16 cellular contexts compared by ENCODE assay signal in the genomic region with DNA sequence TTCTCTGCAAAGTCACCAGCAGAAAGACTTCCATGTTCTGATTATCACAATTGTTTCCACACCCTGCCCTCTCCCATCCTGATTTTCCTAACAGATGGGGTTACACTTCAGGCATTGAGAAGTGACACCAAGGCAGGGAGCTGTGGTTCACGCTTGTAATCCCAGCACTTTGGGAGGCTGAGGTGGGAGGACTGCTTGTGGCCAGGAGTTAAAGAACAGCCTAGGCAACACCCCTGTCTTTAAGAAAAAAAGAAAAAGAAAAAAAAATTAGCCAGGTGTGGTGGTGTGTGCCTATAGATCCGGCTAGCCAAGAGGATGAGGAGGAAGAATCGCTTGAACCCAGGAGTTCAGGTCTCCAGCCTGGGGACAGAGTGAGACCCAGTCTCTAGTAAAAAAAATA. TPM values are rescaled to one million over a fixed set of nuclear protein-coding genes. Genes with fewer than 3 reads are reported as not detected.
DNase-seq lines count a peak whose midpoint lies in the region; ATAC-seq and TF ChIP-seq lines count a peak whose summit lies in the region.
"Had no signal": no experiment of that assay in that cellular context is flagged by ENCODE, and none has a peak within 500 bp of the region (broad histone marks: within the 10 kb centered on the region; RNA-seq: fewer than 3 reads in every experiment).

No MANE protein-coding gene starts in this region.

- CTCF ChIA-PET in activated CD4-positive, alpha-beta memory T cell treated with anti-CD3 and anti-CD28 coated beads, Interleukin-2, amount 10 ng/mL, durations not matched to agents 7 days and 5 days (lab: Charles Lee): interaction anchor here (0.6 to 1.4 kb wide), 4 partner anchors 17 to 124 kb away, joined by 3 to 4 read pairs (median 3); no protein-coding TSS in a partner anchor

- no peaks in the 10 kb centered on the region for H3K9me3 Mint-ChIP-seq in activated CD4-positive, alpha-beta memory T cell treated with anti-CD3 and anti-CD28 coated beads, Interleukin-2, amount 10 ng/mL, durations not matched to agents 7 days and 5 days

- H3K27ac ChIP-seq in left ventricle myocardium inferior (replicated peaks): peak overlapping the region; percentile 30

- no peaks in the 10 kb centered on the region for H3K27me3 ChIP-seq in left ventricle myocardium inferior (ENCODE audit: low read depth)
- H3K27me3 ChIP-seq: Peyer's patch had no signal

- TF ChIP-seq POLR2A in GM18505 (IDR thresholded peaks at IDR 0.05; ENCODE audit: borderline replicate concordance, extremely low read depth, insufficient read depth, insufficient read length): no peak

- peak overlapping the region; percentile 89 for H3K27ac Mint-ChIP-seq in activated CD4-positive, alpha-beta memory T cell treated with anti-CD3 and anti-CD28 coated beads, Interleukin-2, amount 10 ng/mL, durations not matched to agents 7 days and 5 days

- POLR2A ChIA-PET in activated CD4-positive, alpha-beta memory T cell treated with anti-CD3 and anti-CD28 coated beads, Interleukin-2, amount 10 ng/mL, durations not matched to agents 7 days and 5 days (lab: Charles Lee): interaction anchor here (0.6 to 5.3 kb wide), 2 partner anchors 10 to 35 kb away, joined by 3 to 46 read pairs; no protein-coding TSS in a partner anchor

- H3K4me3 Mint-ChIP-seq in activated CD4-positive, alpha-beta memory T cell treated with anti-CD3 and anti-CD28 coated beads, Interleukin-2, amount 10 ng/mL, durations not matched to agents 7 days and 5 days: peak overlapping the region; percentile 99

- DNase-seq in left ventricle myocardium inferior: no peak
- no peak for DNase-seq in Right ventricle myocardium superior
- no peak for DNase-seq in activated CD4-positive, alpha-beta memory T cell treated with anti-CD3 and anti-CD28 coated beads, Interleukin-2, amount 10 ng/mL, durations not matched to agents 7 days and 5 days
- peak; percentile 35 for DNase-seq in islet precursor cell
- no peak for DNase-seq in stimulated activated CD4-positive, alpha-beta T cell treated with anti-CD3 and anti-CD28 coated beads, Interleukin-4, amount 100 ng/mL, for 24 hours
- DNase-seq in NCI-H1048 (lab: John Stamatoyannopoulos, UW): no peak
- no peak for DNase-seq in NCI-H345 (lab: John Stamatoyannopoulos, UW)
- DNase-seq: hippocampal formation; NCI-H1092; psoas muscle; stimulated activated naive CD4-positive, alpha-beta T cell treated with Interleukin-2 at 50 U/mL for 16 hours had no signal

- no peak overlapping the region for H3K4me3 ChIP-seq in left ventricle myocardium inferior
- H3K4me3 ChIP-seq: HAP-1, lung, psoas muscle had no signal

- H3K4me1 Mint-ChIP-seq in activated CD4-positive, alpha-beta memory T cell treated with anti-CD3 and anti-CD28 coated beads, Interleukin-2, amount 10 ng/mL, durations not matched to agents 7 days and 5 days: peaks cover 75% of the 10 kb centered on the region

- no peaks in the 10 kb centered on the region for H3K9me3 ChIP-seq in left ventricle myocardium inferior (replicated peaks)
- H3K9me3 ChIP-seq: HAP-1, Peyer's patch, psoas muscle had no signal

- H3K36me3 ChIP-seq in left ventricle myocardium inferior: peaks cover 11% of the 10 kb centered on the region

- no peak for TF ChIP-seq CTCF in left ventricle myocardium inferior (IDR thresholded peaks at IDR 0.05; ENCODE audit: borderline replicate concordance)

- no peaks in the 10 kb centered on the region for H3K27me3 Mint-ChIP-seq in activated CD4-positive, alpha-beta memory T cell treated with anti-CD3 and anti-CD28 coated beads, Interleukin-2, amount 10 ng/mL, durations not matched to agents 7 days and 5 days

- ATAC-seq in Right ventricle myocardium superior (ENCODE audit: poor library complexity): no peak
- no peak for ATAC-seq in GM18505 (IDR thresholded peaks at IDR 0.05; ENCODE audit: unreplicated experiment)
- ATAC-seq: psoas muscle had no signal

- H3K4me1 ChIP-seq in left ventricle myocardium inferior: peaks cover 91% of the 10 kb centered on the region

- peaks cover 67% of the 10 kb centered on the region for H3K36me3 Mint-ChIP-seq in activated CD4-positive, alpha-beta memory T cell treated with anti-CD3 and anti-CD28 coated beads, Interleukin-2, amount 10 ng/mL, durations not matched to agents 7 days and 5 days (ENCODE audit: low read depth)

- intact Hi-C loops in left ventricle myocardium inferior (cut with micrococcal nuclease) (no loop called here), Right ventricle myocardium superior (cut with DNase I) (no loop called here)

RNA-seq across cellular contexts. Expression of a gene that starts 5.2 kb away (rescaled TPM):
- total RNA-seq in left ventricle myocardium inferior: 156 TPM
- 175 TPM for total RNA-seq in Right ventricle myocardium superior
- 100 to 1,000 TPM; 221 to 230 TPM for total RNA-seq in activated CD4-positive, alpha-beta memory T cell treated with anti-CD3 and anti-CD28 coated beads, Interleukin-2, amount 10 ng/mL, durations not matched to agents 7 days and 5 days

RNA-seq across cellular contexts. Expression of a gene that starts 48.6 kb away (rescaled TPM):
- total RNA-seq in left ventricle myocardium inferior (11.5 TPM), Right ventricle myocardium superior (11.9 TPM)
- total RNA-seq in activated CD4-positive, alpha-beta memory T cell treated with anti-CD3 and anti-CD28 coated beads, Interleukin-2, amount 10 ng/mL, durations not matched to agents 7 days and 5 days: 10 to 100 TPM; 11.6 to 12.9 TPM
- total RNA-seq: G401 had no signal
